17 cellular contexts compared by ENCODE assay signal in the genomic region with DNA sequence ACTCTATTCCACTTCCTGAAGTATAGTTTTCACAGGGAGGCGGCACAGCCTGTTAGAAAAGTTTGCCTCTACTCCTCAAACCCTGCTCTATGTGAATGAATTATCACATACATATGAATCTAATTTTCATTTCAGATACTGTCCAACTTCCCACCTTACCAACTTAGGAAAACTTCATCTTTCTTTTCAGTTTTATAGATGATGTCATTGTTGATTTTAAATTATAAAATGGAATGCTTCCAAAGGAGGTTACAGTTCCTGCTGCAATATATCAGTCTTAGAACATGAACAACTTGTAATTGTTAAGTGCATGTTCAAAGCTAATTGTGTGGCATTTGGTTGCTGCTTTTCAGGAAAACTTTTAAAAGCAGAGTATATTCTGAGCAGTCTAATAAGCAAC.
DNase-seq lines count a peak whose midpoint lies in the region; ATAC-seq and TF ChIP-seq lines count a peak whose summit lies in the region.
"Had no signal": no experiment of that assay in that cellular context is flagged by ENCODE, and none has a peak within 500 bp of the region (broad histone marks: within the 10 kb centered on the region; RNA-seq: fewer than 3 reads in every experiment).

No MANE protein-coding gene starts in this region.

- no peak overlapping the region for H3K27ac Mint-ChIP-seq in osteocyte (ENCODE audit: unreplicated experiment)
- no peak overlapping the region for H3K27ac Mint-ChIP-seq in activated T-helper 17 cell treated with anti-CD3 and anti-CD28 coated beads, Interleukin-2, amount 50 U/mL, for 72 hours
- H3K27ac Mint-ChIP-seq: B cell; CD4-positive, alpha-beta T cell; IgD-negative memory B cell had no signal

- H3K4me1 Mint-ChIP-seq in osteocyte (ENCODE audit: unreplicated experiment), result peaks cover 9% of the 10 kb centered on the region
- no peaks in the 10 kb centered on the region for H3K4me1 Mint-ChIP-seq in activated T-helper 17 cell treated with anti-CD3 and anti-CD28 coated beads, Interleukin-2, amount 50 U/mL, for 72 hours
- H3K4me1 Mint-ChIP-seq: B cell, IgD-negative memory B cell had no signal

- no peaks in the 10 kb centered on the region for H3K36me3 Mint-ChIP-seq in osteocyte (ENCODE audit: unreplicated experiment)
- H3K36me3 Mint-ChIP-seq in activated T-helper 17 cell treated with anti-CD3 and anti-CD28 coated beads, Interleukin-2, amount 50 U/mL, for 72 hours (ENCODE audit: low read depth), result peaks cover 66% of the 10 kb centered on the region

- no peak for ATAC-seq in activated T-helper 17 cell treated with anti-CD3 and anti-CD28 coated beads, Interleukin-2, amount 50 U/mL, for 72 hours (replicated peaks)
- no peak for ATAC-seq in GM21423 (IDR thresholded peaks at IDR 0.05; ENCODE audit: unreplicated experiment)
- ATAC-seq: HCT116 had no signal

- no peaks in the 10 kb centered on the region for H3K9me3 Mint-ChIP-seq in osteocyte (ENCODE audit: unreplicated experiment)
- H3K9me3 Mint-ChIP-seq in activated T-helper 17 cell treated with anti-CD3 and anti-CD28 coated beads, Interleukin-2, amount 50 U/mL, for 72 hours, result no peaks in the 10 kb centered on the region
- H3K9me3 Mint-ChIP-seq: CD4-positive, alpha-beta T cell; IgD-negative memory B cell had no signal

- DNase-seq in EH (ENCODE audit: low read depth), result peak; percentile 33
- peak; percentile 3 for DNase-seq in M059J (ENCODE audit: low read depth)
- peak; percentile 8 for DNase-seq in choroid plexus epithelial cell (ENCODE audit: low read depth)
- peak; percentile 16 for DNase-seq in iris pigment epithelial cell (ENCODE audit: low read depth)
- DNase-seq in osteocyte (ENCODE audit: extremely low spot score, unreplicated experiment), result no peak
- no peak for DNase-seq in NCI-H226
- DNase-seq: 8988T; C1 segment of cervical spinal cord; CD4-positive, alpha-beta T cell; DMS79; EL; GDM1 had no signal

- no peak for TF ChIP-seq CTCF in choroid plexus epithelial cell (conservative IDR thresholded peaks at IDR 0.05; ENCODE audit: low read depth, low read length)
- TF ChIP-seq CTCF in osteocyte (IDR thresholded peaks at IDR 0.05), result no peak

- no peaks in the 10 kb centered on the region for H3K27me3 Mint-ChIP-seq in osteocyte (ENCODE audit: unreplicated experiment)
- no peaks in the 10 kb centered on the region for H3K27me3 Mint-ChIP-seq in activated T-helper 17 cell treated with anti-CD3 and anti-CD28 coated beads, Interleukin-2, amount 50 U/mL, for 72 hours
- H3K27me3 Mint-ChIP-seq: B cell; CD4-positive, alpha-beta T cell; IgD-negative memory B cell had no signal

- no peak overlapping the region for H3K4me3 Mint-ChIP-seq in osteocyte (ENCODE audit: unreplicated experiment)
- no peak overlapping the region for H3K4me3 Mint-ChIP-seq in activated T-helper 17 cell treated with anti-CD3 and anti-CD28 coated beads, Interleukin-2, amount 50 U/mL, for 72 hours
- H3K4me3 Mint-ChIP-seq: B cell; CD4-positive, alpha-beta T cell; IgD-negative memory B cell had no signal

- H3K4me3 ChIP-seq in choroid plexus epithelial cell (ENCODE audit: low read depth, low read length), result no peak overlapping the region

Comparison
In these comparisons a context has a peak if more than half of its experiments do, and no peak if none do; other contexts are left out.
1. DNase-seq: peak in EH (single experiment), M059J (single experiment), choroid plexus epithelial cell (single experiment) and iris pigment epithelial cell (single experiment); none in osteocyte (single experiment) and NCI-H226 (single experiment).